In the genomic region with DNA sequence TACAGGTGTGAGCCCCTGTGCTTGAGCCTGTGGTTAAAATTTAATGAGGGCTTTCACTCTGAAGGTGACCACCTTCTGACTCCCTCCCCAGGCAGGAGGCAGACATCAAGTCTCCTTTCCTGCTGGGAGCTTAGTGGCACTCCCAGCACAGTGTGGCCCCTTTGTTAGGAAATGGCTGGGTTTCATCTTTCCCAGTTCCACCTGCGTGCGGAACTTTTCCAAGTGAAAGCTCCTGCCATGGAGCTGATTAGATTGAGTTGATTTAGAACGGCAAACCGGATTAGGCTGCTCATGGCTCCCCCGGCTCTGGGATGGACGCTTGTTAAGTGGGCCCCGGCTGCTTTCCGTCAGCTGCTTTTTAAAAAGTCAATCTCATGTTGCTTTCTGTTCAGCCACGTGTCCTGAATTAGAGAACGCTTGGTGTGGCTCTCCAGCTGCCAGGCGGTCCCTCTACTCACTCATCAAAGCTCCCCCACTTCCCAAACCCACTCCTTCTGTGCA, we compare ENCODE assay signal across 1 cellular context.
TF ChIP-seq lines count a peak whose summit lies in the region.

No MANE protein-coding gene starts in this region.

TF ChIP-seq in GM23338, 12 proteins besides CTCF, POLR2A, EP300 and RAD21:
- TF ChIP-seq, protein P1, sequence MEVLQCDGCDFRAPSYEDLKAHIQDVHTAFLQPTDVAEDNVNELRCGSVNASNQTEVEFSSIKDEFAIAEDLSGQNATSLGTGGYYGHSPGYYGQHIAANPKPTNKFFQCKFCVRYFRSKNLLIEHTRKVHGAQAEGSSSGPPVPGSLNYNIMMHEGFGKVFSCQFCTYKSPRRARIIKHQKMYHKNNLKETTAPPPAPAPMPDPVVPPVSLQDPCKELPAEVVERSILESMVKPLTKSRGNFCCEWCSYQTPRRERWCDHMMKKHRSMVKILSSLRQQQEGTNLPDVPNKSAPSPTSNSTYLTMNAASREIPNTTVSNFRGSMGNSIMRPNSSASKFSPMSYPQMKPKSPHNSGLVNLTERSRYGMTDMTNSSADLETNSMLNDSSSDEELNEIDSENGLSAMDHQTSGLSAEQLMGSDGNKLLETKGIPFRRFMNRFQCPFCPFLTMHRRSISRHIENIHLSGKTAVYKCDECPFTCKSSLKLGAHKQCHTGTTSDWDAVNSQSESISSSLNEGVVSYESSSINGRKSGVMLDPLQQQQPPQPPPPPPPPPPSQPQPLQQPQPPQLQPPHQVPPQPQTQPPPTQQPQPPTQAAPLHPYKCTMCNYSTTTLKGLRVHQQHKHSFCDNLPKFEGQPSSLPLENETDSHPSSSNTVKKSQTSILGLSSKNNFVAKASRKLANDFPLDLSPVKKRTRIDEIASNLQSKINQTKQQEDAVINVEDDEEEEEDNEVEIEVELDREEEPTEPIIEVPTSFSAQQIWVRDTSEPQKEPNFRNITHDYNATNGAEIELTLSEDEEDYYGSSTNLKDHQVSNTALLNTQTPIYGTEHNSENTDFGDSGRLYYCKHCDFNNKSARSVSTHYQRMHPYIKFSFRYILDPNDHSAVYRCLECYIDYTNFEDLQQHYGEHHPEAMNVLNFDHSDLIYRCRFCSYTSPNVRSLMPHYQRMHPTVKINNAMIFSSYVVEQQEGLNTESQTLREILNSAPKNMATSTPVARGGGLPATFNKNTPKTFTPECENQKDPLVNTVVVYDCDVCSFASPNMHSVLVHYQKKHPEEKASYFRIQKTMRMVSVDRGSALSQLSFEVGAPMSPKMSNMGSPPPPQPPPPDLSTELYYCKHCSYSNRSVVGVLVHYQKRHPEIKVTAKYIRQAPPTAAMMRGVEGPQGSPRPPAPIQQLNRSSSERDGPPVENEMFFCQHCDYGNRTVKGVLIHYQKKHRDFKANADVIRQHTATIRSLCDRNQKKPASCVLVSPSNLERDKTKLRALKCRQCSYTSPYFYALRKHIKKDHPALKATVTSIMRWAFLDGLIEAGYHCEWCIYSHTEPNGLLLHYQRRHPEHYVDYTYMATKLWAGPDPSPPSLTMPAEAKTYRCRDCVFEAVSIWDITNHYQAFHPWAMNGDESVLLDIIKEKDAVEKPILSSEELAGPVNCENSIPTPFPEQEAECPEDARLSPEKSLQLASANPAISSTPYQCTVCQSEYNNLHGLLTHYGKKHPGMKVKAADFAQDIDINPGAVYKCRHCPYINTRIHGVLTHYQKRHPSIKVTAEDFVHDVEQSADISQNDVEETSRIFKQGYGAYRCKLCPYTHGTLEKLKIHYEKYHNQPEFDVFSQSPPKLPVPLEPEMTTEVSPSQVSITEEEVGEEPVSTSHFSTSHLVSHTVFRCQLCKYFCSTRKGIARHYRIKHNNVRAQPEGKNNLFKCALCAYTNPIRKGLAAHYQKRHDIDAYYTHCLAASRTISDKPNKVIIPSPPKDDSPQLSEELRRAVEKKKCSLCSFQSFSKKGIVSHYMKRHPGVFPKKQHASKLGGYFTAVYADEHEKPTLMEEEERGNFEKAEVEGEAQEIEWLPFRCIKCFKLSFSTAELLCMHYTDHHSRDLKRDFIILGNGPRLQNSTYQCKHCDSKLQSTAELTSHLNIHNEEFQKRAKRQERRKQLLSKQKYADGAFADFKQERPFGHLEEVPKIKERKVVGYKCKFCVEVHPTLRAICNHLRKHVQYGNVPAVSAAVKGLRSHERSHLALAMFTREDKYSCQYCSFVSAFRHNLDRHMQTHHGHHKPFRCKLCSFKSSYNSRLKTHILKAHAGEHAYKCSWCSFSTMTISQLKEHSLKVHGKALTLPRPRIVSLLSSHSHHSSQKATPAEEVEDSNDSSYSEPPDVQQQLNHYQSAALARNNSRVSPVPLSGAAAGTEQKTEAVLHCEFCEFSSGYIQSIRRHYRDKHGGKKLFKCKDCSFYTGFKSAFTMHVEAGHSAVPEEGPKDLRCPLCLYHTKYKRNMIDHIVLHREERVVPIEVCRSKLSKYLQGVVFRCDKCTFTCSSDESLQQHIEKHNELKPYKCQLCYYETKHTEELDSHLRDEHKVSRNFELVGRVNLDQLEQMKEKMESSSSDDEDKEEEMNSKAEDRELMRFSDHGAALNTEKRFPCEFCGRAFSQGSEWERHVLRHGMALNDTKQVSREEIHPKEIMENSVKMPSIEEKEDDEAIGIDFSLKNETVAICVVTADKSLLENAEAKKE (CRISPR knock-in tag; IDR thresholded peaks at IDR 0.05), result peak; percentile 46; the same call in 1 of the 2 replicates
- TF ChIP-seq JUNB (IDR thresholded peaks at IDR 0.05; ENCODE audit: unreplicated experiment) (no peak), POLR2AphosphoS5 (IDR thresholded peaks at IDR 0.05; ENCODE audit: low read depth) (no peak)
